Comparison of ENCODE assay signal across 36 cellular contexts in genomic region chr14:47772652-47773051, GRCh38.
"Had no signal": no experiment of that assay in that cellular context is flagged by ENCODE, and none has a peak within 500 bp of the region (broad histone marks: within the 10 kb centered on the region; RNA-seq: fewer than 3 reads in every experiment).

No MANE protein-coding gene starts in this region.

- H3K9me3 ChIP-seq: MG63 had no signal

- H3K27me3 ChIP-seq: MG63 had no signal

- H3K4me3 ChIP-seq: MG63 had no signal

- DNase-seq: Kasumi-1, MG63, MM.1S, MV-4-11, NCI-H1048, NCI-H1092, NCI-H1092 treated with DMSO at 0.1 percent for 48 hours, NCI-H1105, NCI-H1105 treated with DMSO at 0.1 percent for 48 hours, NCI-H1417, NCI-H1417 treated with DMSO at 0.1 percent for 48 hours, NCI-H1436 treated with DMSO at 0.1 percent for 48 hours, NCI-H146, NCI-H1694, NCI-H1694 treated with DMSO at 0.1 percent for 48 hours, NCI-H187, NCI-H187 treated with DMSO at 0.1 percent for 48 hours, NCI-H1930, NCI-H2029, NCI-H2029 treated with DMSO at 0.1 percent for 48 hours, NCI-H2081, NCI-H2081 treated with DMSO at 0.1 percent for 48 hours, NCI-H2107, NCI-H2171, NCI-H2171 treated with DMSO at 0.1 percent for 48 hours, NCI-H2227 treated with DMSO at 0.1 percent for 48 hours, NCI-H226, NCI-H345, NCI-H446, NCI-H446 treated with DMSO at 0.1 percent for 48 hours, NCI-H510A, NCI-H510A treated with DMSO at 0.1 percent for 48 hours, NCI-H524, NCI-H524 treated with DMSO at 0.1 percent for 48 hours, NCI-H526, NCI-H526 treated with DMSO at 0.1 percent for 48 hours had no signal

- H3K36me3 ChIP-seq: MG63 had no signal
